Comparison of ENCODE assay signal across 4 cellular contexts in genomic region chr2:171924170-171924942, GRCh38.
TF ChIP-seq lines count a peak whose summit lies in the region.

No MANE protein-coding gene starts in this region.

TF ChIP-seq in SK-N-SH, 30 proteins besides CTCF, POLR2A, EP300 and RAD21:
- TF ChIP-seq RCOR1 (IDR thresholded peaks at IDR 0.05; ENCODE audit: low read length) (no peak), GABPA (IDR thresholded peaks at IDR 0.05; ENCODE audit: low read depth) (no peak), JUND (IDR thresholded peaks at IDR 0.05) (no peak)
- TF ChIP-seq, protein P1, sequence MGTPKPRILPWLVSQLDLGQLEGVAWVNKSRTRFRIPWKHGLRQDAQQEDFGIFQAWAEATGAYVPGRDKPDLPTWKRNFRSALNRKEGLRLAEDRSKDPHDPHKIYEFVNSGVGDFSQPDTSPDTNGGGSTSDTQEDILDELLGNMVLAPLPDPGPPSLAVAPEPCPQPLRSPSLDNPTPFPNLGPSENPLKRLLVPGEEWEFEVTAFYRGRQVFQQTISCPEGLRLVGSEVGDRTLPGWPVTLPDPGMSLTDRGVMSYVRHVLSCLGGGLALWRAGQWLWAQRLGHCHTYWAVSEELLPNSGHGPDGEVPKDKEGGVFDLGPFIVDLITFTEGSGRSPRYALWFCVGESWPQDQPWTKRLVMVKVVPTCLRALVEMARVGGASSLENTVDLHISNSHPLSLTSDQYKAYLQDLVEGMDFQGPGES (IDR thresholded peaks at IDR 0.05; ENCODE audit: low read depth, low read length) = no peak
TF ChIP-seq in SK-N-SH: peak in this region for 0.

TF ChIP-seq in SK-N-SH treated with all-trans-retinoic acid at 6 μM for 48 hours, 23 proteins besides CTCF, POLR2A, EP300 and RAD21:
- TF ChIP-seq, protein P2, sequence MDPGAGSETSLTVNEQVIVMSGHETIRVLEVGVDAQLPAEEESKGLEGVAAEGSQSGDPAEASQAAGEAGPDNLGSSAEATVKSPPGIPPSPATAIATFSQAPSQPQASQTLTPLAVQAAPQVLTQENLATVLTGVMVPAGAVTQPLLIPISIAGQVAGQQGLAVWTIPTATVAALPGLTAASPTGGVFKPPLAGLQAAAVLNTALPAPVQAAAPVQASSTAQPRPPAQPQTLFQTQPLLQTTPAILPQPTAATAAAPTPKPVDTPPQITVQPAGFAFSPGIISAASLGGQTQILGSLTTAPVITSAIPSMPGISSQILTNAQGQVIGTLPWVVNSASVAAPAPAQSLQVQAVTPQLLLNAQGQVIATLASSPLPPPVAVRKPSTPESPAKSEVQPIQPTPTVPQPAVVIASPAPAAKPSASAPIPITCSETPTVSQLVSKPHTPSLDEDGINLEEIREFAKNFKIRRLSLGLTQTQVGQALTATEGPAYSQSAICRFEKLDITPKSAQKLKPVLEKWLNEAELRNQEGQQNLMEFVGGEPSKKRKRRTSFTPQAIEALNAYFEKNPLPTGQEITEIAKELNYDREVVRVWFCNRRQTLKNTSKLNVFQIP (CRISPR knock-in tag; IDR thresholded peaks at IDR 0.05; ENCODE audit: borderline replicate concordance, low read depth) = no peak
- TF ChIP-seq ISL1 (CRISPR knock-in tag; IDR thresholded peaks at IDR 0.05) (no peak), PPARA (CRISPR knock-in tag; IDR thresholded peaks at IDR 0.05; ENCODE audit: borderline replicate concordance) (no peak), ZFP3 (CRISPR knock-in tag; IDR thresholded peaks at IDR 0.05) (no peak), ZNF565 (CRISPR knock-in tag; conservative IDR thresholded peaks at IDR 0.05; ENCODE audit: low read depth) (no peak), PATZ1 (CRISPR knock-in tag; IDR thresholded peaks at IDR 0.05; ENCODE audit: borderline replicate concordance) (no peak), ZFP30 (CRISPR knock-in tag; IDR thresholded peaks at IDR 0.05) (no peak), BACH2 (CRISPR knock-in tag; IDR thresholded peaks at IDR 0.05; ENCODE audit: borderline replicate concordance) (no peak)
- TF ChIP-seq, protein P3, sequence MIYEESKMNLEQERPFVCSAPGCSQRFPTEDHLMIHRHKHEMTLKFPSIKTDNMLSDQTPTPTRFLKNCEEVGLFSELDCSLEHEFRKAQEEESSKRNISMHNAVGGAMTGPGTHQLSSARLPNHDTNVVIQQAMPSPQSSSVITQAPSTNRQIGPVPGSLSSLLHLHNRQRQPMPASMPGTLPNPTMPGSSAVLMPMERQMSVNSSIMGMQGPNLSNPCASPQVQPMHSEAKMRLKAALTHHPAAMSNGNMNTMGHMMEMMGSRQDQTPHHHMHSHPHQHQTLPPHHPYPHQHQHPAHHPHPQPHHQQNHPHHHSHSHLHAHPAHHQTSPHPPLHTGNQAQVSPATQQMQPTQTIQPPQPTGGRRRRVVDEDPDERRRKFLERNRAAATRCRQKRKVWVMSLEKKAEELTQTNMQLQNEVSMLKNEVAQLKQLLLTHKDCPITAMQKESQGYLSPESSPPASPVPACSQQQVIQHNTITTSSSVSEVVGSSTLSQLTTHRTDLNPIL (CRISPR knock-in tag; IDR thresholded peaks at IDR 0.05; ENCODE audit: low read depth) = no peak

TF ChIP-seq in GM12878, 131 proteins besides CTCF, POLR2A, EP300 and RAD21 (continues in another document):
- TF ChIP-seq MTA3 (IDR thresholded peaks at IDR 0.05; ENCODE audit: borderline replicate concordance, low read length) (no peak), ZSCAN29 (IDR thresholded peaks at IDR 0.05) (no peak), ZBTB11 (CRISPR knock-in tag; IDR thresholded peaks at IDR 0.05) (no peak), RELA (IDR thresholded peaks at IDR 0.05; ENCODE audit: borderline replicate concordance, partially characterized antibody) (no peak), BMI1 (IDR thresholded peaks at IDR 0.05; ENCODE audit: borderline replicate concordance) (peak; percentile 67; the same call in 1 of the 2 replicates)
- TF ChIP-seq, protein P4, sequence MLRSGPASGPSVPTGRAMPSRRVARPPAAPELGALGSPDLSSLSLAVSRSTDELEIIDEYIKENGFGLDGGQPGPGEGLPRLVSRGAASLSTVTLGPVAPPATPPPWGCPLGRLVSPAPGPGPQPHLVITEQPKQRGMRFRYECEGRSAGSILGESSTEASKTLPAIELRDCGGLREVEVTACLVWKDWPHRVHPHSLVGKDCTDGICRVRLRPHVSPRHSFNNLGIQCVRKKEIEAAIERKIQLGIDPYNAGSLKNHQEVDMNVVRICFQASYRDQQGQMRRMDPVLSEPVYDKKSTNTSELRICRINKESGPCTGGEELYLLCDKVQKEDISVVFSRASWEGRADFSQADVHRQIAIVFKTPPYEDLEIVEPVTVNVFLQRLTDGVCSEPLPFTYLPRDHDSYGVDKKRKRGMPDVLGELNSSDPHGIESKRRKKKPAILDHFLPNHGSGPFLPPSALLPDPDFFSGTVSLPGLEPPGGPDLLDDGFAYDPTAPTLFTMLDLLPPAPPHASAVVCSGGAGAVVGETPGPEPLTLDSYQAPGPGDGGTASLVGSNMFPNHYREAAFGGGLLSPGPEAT (IDR thresholded peaks at IDR 0.05; ENCODE audit: low read depth) = no peak
- TF ChIP-seq, protein P5, sequence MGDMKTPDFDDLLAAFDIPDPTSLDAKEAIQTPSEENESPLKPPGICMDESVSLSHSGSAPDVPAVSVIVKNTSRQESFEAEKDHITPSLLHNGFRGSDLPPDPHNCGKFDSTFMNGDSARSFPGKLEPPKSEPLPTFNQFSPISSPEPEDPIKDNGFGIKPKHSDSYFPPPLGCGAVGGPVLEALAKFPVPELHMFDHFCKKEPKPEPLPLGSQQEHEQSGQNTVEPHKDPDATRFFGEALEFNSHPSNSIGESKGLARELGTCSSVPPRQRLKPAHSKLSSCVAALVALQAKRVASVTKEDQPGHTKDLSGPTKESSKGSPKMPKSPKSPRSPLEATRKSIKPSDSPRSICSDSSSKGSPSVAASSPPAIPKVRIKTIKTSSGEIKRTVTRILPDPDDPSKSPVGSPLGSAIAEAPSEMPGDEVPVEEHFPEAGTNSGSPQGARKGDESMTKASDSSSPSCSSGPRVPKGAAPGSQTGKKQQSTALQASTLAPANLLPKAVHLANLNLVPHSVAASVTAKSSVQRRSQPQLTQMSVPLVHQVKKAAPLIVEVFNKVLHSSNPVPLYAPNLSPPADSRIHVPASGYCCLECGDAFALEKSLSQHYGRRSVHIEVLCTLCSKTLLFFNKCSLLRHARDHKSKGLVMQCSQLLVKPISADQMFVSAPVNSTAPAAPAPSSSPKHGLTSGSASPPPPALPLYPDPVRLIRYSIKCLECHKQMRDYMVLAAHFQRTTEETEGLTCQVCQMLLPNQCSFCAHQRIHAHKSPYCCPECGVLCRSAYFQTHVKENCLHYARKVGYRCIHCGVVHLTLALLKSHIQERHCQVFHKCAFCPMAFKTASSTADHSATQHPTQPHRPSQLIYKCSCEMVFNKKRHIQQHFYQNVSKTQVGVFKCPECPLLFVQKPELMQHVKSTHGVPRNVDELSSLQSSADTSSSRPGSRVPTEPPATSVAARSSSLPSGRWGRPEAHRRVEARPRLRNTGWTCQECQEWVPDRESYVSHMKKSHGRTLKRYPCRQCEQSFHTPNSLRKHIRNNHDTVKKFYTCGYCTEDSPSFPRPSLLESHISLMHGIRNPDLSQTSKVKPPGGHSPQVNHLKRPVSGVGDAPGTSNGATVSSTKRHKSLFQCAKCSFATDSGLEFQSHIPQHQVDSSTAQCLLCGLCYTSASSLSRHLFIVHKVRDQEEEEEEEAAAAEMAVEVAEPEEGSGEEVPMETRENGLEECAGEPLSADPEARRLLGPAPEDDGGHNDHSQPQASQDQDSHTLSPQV (IDR thresholded peaks at IDR 0.05) = no peak

TF ChIP-seq in neural cell, 6 proteins besides CTCF, POLR2A, EP300 and RAD21:
- TF ChIP-seq EZH2 (IDR thresholded peaks at IDR 0.05; ENCODE audit: borderline replicate concordance, insufficient read depth, low read length, poor library complexity, severe bottlenecking) (no peak), TAF1 (IDR thresholded peaks at IDR 0.05; ENCODE audit: low read depth) (no peak), SMC3 (conservative IDR thresholded peaks at IDR 0.05; ENCODE audit: poor library complexity) (no peak), MXI1 (conservative IDR thresholded peaks at IDR 0.05; ENCODE audit: poor library complexity, severe bottlenecking) (no peak), REST (IDR thresholded peaks at IDR 0.05; ENCODE audit: borderline replicate concordance) (no peak), POLR2AphosphoS5 (IDR thresholded peaks at IDR 0.05) (no peak)
